In genomic region chr20:33757458-33757857, GRCh38 we compare ENCODE assay signal across 28 cellular contexts.
"Had no signal": no experiment of that assay in that cellular context is flagged by ENCODE, and none has a peak within 500 bp of the region (broad histone marks: within the 10 kb centered on the region; RNA-seq: fewer than 3 reads in every experiment).

No MANE protein-coding gene starts in this region.

- H3K4me3 ChIP-seq: pancreas, prostate gland, right lobe of liver, sigmoid colon, suprapubic skin, testis, tibial artery, transverse colon, upper lobe of right lung, uterus had no signal

- FAIRE-seq: pancreas, small intestine had no signal

- H3K36me3 ChIP-seq: pancreas, uterus had no signal

- H3K4me1 Mint-ChIP-seq: nephron progenitor cell had no signal

- H3K9me3 Mint-ChIP-seq: natural killer cell treated with Interleukin-12 subunit alpha and Interleukin-12 subunit beta and Interleukin-15 and Interleukin-18, amount 100 ng/mL, for 72 hours had no signal

- H3K27ac ChIP-seq: neutrophil, pancreas, prostate gland, right lobe of liver, sigmoid colon, suprapubic skin, testis, tibial artery, transverse colon, upper lobe of right lung, uterus had no signal

- ATAC-seq: naive thymus-derived CD8-positive, alpha-beta T cell; natural killer cell treated with Interleukin-12 subunit alpha and Interleukin-12 subunit beta and Interleukin-15 and Interleukin-18, amount 100 ng/mL, for 72 hours; pancreas; right cardiac atrium; right lobe of liver; stimulated activated memory B cell treated with anti-CD40 and anti-IgM and Interleukin-4, amounts not matched to agents 10 μg/mL and 1 μg/mL and 100 μg/mL, for 72 hours; stimulated activated naive CD8-positive, alpha-beta T cell treated with anti-CD3 and anti-CD28 coated beads, Interleukin-15, amount 100 ng/mL, for 72 hours; stimulated activated naive CD8-positive, alpha-beta T cell treated with anti-CD3 and anti-CD28 coated beads, Interleukin-15, Interleukin-2, amounts not matched to agents 100 U/mL and 50 U/mL, for 24 hours; upper lobe of right lung had no signal

- H3K27me3 Mint-ChIP-seq: naive thymus-derived CD8-positive, alpha-beta T cell; natural killer cell treated with Interleukin-12 subunit alpha and Interleukin-12 subunit beta and Interleukin-15 and Interleukin-18, amount 100 ng/mL, for 72 hours; stimulated activated memory B cell treated with anti-CD40 and anti-IgM and Interleukin-4, amounts not matched to agents 10 μg/mL and 1 μg/mL and 100 μg/mL, for 72 hours; stimulated activated naive CD8-positive, alpha-beta T cell treated with anti-CD3 and anti-CD28 coated beads, Interleukin-15, amount 100 ng/mL, for 72 hours; type B pancreatic cell had no signal

- H3K4me3 Mint-ChIP-seq: natural killer cell treated with Interleukin-12 subunit alpha and Interleukin-12 subunit beta and Interleukin-15 and Interleukin-18, amount 100 ng/mL, for 72 hours; nephron progenitor cell; neural crest cell; stimulated activated memory B cell treated with anti-CD40 and anti-IgM and Interleukin-4, amounts not matched to agents 10 μg/mL and 1 μg/mL and 100 μg/mL, for 72 hours; stimulated activated naive CD8-positive, alpha-beta T cell treated with anti-CD3 and anti-CD28 coated beads, Interleukin-15, amount 100 ng/mL, for 72 hours; type B pancreatic cell had no signal

- DNase-seq: naive thymus-derived CD8-positive, alpha-beta T cell; nephron progenitor cell; nucleus accumbens; pancreas; right cardiac atrium; right lobe of liver; sigmoid colon; small intestine; stimulated activated CD4-positive, alpha-beta T cell treated with anti-CD3 and anti-CD28 coated beads, Interleukin-15, amount 100 ng/mL, for 24 hours; stimulated activated CD4-positive, alpha-beta T cell treated with anti-CD3 and anti-CD28 coated beads, Interleukin-2, amount 100 ng/mL, for 24 hours; stimulated activated CD4-positive, alpha-beta T cell treated with anti-CD3 and anti-CD28 coated beads, Interleukin-2, amount 100 ng/mL, for 48 hours; stimulated activated CD4-positive, alpha-beta T cell treated with anti-CD3 and anti-CD28 coated beads, Interleukin-4, amount 100 ng/mL, for 24 hours; stimulated activated naive CD4-positive, alpha-beta T cell; stimulated activated naive CD8-positive, alpha-beta T cell treated with anti-CD3 and anti-CD28 coated beads, Interleukin-15, amount 100 ng/mL, for 72 hours; stimulated activated naive CD8-positive, alpha-beta T cell treated with anti-CD3 and anti-CD28 coated beads, Interleukin-15, Interleukin-2, amounts not matched to agents 100 U/mL and 50 U/mL, for 24 hours; substantia nigra; testis; tibial artery; transverse colon; upper lobe of right lung; uterus had no signal

- H3K9me3 ChIP-seq: neutrophil, pancreas, prostate gland, right lobe of liver, suprapubic skin, testis, upper lobe of right lung had no signal

- H3K4me1 ChIP-seq: pancreas, prostate gland, right lobe of liver, sigmoid colon, suprapubic skin, testis, tibial artery, transverse colon, upper lobe of right lung, uterus had no signal

- H3K27ac Mint-ChIP-seq: natural killer cell treated with Interleukin-12 subunit alpha and Interleukin-12 subunit beta and Interleukin-15 and Interleukin-18, amount 100 ng/mL, for 72 hours; nephron progenitor cell; stimulated activated memory B cell treated with anti-CD40 and anti-IgM and Interleukin-4, amounts not matched to agents 10 μg/mL and 1 μg/mL and 100 μg/mL, for 72 hours; stimulated activated naive CD8-positive, alpha-beta T cell treated with anti-CD3 and anti-CD28 coated beads, Interleukin-15, amount 100 ng/mL, for 72 hours; type B pancreatic cell had no signal
